In the genomic region with DNA sequence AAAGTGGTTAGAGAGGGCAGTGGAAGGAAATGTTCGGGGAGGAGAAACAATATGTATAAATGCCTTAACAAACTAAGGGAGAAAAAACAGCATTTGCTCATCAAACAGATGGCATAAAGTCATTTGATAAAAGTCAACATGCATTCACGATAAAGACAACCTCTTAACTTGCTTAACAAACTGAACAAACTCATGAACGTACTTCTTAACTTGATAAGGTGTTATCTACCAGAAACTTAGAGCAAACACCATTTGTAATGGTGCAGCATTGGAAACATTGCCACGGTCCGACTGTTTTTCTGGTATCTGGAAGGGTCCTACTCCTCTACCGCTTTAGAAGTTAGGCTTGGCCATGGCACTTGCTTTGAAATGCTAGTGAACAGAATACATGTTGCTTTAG, we compare ENCODE assay signal across 32 cellular contexts. TPM values are rescaled to one million over a fixed set of nuclear protein-coding genes. Genes with fewer than 3 reads are reported as not detected.
"Had no signal": no experiment of that assay in that cellular context is flagged by ENCODE, and none has a peak within 500 bp of the region (broad histone marks: within the 10 kb centered on the region; RNA-seq: fewer than 3 reads in every experiment).

No MANE protein-coding gene starts in this region.

- H3K4me3 ChIP-seq: adrenal gland, body of pancreas, breast epithelium, SJSA1 had no signal

- H3K9ac ChIP-seq: SK-N-SH had no signal

- H3K27me3 ChIP-seq: adrenal gland, body of pancreas, breast epithelium, SJSA1 had no signal

- H3K36me3 Mint-ChIP-seq: activated naive CD4-positive, alpha-beta T cell treated with anti-CD3 and anti-CD28 coated beads, Interleukin-2, amount 50 U/mL, for 72 hours had no signal

- H3K9me3 Mint-ChIP-seq: activated CD4-positive, alpha-beta T cell treated with anti-CD3 and anti-CD28 coated beads, Interleukin-2, amount 10 ng/mL, durations not matched to agents 7 days and 5 days; activated naive CD4-positive, alpha-beta T cell treated with anti-CD3 and anti-CD28 coated beads for 36 hours; activated naive CD4-positive, alpha-beta T cell treated with anti-CD3 and anti-CD28 coated beads, Interleukin-2, amount 50 U/mL, for 72 hours; activated T-cell treated with anti-CD3 and anti-CD28 coated beads, Interleukin-2, amount 50 U/mL, for 4 hours; activated T-helper 1 cell treated with anti-CD3 and anti-CD28 coated beads, Interleukin-12 subunit alpha, Interleukin-12 subunit beta, Interleukin-2, Interleukin-4 antibody, amounts not matched to agents 30 ng/mL and 10 ng/mL and 1 ng/mL, durations not matched to agents 14 hours and 24 hours and 36 hours; T-helper 1 cell treated with Interleukin-12 subunit alpha and Interleukin-12 subunit beta and Interleukin-4 antibody, amounts not matched to agents 30 μg/mL and 1 μg/mL, for 36 hours; T-helper 2 cell treated with Interferon-gamma antibody and Interleukin-4, amounts not matched to agents 5 μg/mL and 100 μg/mL, for 36 hours had no signal

- H3K4me3 Mint-ChIP-seq: activated CD4-positive, alpha-beta T cell treated with anti-CD3 and anti-CD28 coated beads for 36 hours; activated CD4-positive, alpha-beta T cell treated with anti-CD3 and anti-CD28 coated beads, Interleukin-2, amount 10 ng/mL, durations not matched to agents 7 days and 5 days; activated CD8-positive, alpha-beta T cell treated with anti-CD3 and anti-CD28 coated beads, Interleukin-2, amount 10 ng/mL, durations not matched to agents 7 days and 5 days; activated naive CD4-positive, alpha-beta T cell treated with anti-CD3 and anti-CD28 coated beads for 36 hours; activated T-cell treated with anti-CD3 and anti-CD28 coated beads, Interleukin-2, amount 50 U/mL, for 4 hours; activated T-helper 1 cell treated with anti-CD3 and anti-CD28 coated beads, Interleukin-12 subunit alpha, Interleukin-12 subunit beta, Interleukin-2, Interleukin-4 antibody, amounts not matched to agents 30 ng/mL and 10 ng/mL and 1 ng/mL, durations not matched to agents 14 hours and 24 hours and 36 hours; T-helper 1 cell treated with Interleukin-12 subunit alpha and Interleukin-12 subunit beta and Interleukin-4 antibody, amounts not matched to agents 30 μg/mL and 1 μg/mL, for 36 hours; T-helper 2 cell treated with Interferon-gamma antibody and Interleukin-4, amounts not matched to agents 5 μg/mL and 100 μg/mL, for 36 hours had no signal

- DNase-seq: activated CD4-positive, alpha-beta T cell treated with anti-CD3 and anti-CD28 coated beads for 36 hours; activated CD4-positive, alpha-beta T cell treated with anti-CD3 and anti-CD28 coated beads, Interleukin-2, amount 10 ng/mL, durations not matched to agents 7 days and 5 days; activated CD4-positive, alpha-beta T cell treated with anti-CD3 and anti-CD28 coated beads, Interleukin-2, amount 50 U/mL, for 48 hours; activated CD8-positive, alpha-beta memory T cell treated with anti-CD3 and anti-CD28 coated beads, Interleukin-2, amount 50 U/mL, for 4 hours; activated CD8-positive, alpha-beta T cell treated with anti-CD3 and anti-CD28 coated beads, Interleukin-2, amount 10 ng/mL, durations not matched to agents 7 days and 5 days; activated gamma-delta T cell treated with Interleukin-2 at 50 U/mL for 16 hours; activated naive CD4-positive, alpha-beta T cell treated with anti-CD3 and anti-CD28 coated beads for 36 hours; activated T-cell treated with anti-CD3 and anti-CD28 coated beads for 4 hours; activated T-cell treated with anti-CD3 and anti-CD28 coated beads, Interleukin-2, amount 50 U/mL, for 4 hours; adrenal gland; body of pancreas; caudate nucleus; cerebellar nuclear complex; NCI-H1048; NCI-H1105 treated with DMSO at 0.1 percent for 48 hours; NCI-H1436 treated with DMSO at 0.1 percent for 48 hours; NCI-H1694 treated with DMSO at 0.1 percent for 48 hours; NCI-H2029; NCI-H345; NCI-H524 treated with DMSO at 0.1 percent for 48 hours; Right ventricle myocardium superior; SK-N-SH had no signal

- H3K9me2 ChIP-seq: SK-N-SH had no signal

- H3K4me1 ChIP-seq: breast epithelium had no signal

- H3K9me3 ChIP-seq: adrenal gland, body of pancreas, breast epithelium, SJSA1, SK-N-SH had no signal

- H3K27ac ChIP-seq: adrenal gland, body of pancreas, breast epithelium, SJSA1 had no signal

- ATAC-seq: activated CD4-positive, alpha-beta T cell treated with anti-CD3 and anti-CD28 coated beads for 36 hours; activated CD4-positive, CD25-positive, alpha-beta regulatory T cell treated with anti-CD3 and anti-CD28 coated beads, Interleukin-2, amount 50 U/mL, for 24 hours; activated CD8-positive, alpha-beta T cell treated with anti-CD3 and anti-CD28 coated beads, Interleukin-2, amount 10 ng/mL, durations not matched to agents 7 days and 5 days; activated naive CD4-positive, alpha-beta T cell treated with anti-CD3 and anti-CD28 coated beads, Interleukin-2, amount 50 U/mL, for 72 hours; activated T-cell treated with anti-CD3 and anti-CD28 coated beads, Interleukin-2, amount 50 U/mL, for 4 hours; body of pancreas had no signal

- FAIRE-seq: astrocyte had no signal

- H3K27ac Mint-ChIP-seq: activated CD4-positive, alpha-beta T cell treated with anti-CD3 and anti-CD28 coated beads for 36 hours; activated CD4-positive, alpha-beta T cell treated with anti-CD3 and anti-CD28 coated beads, Interleukin-2, amount 10 ng/mL, durations not matched to agents 7 days and 5 days; activated CD8-positive, alpha-beta T cell treated with anti-CD3 and anti-CD28 coated beads, Interleukin-2, amount 10 ng/mL, durations not matched to agents 7 days and 5 days; activated naive CD4-positive, alpha-beta T cell treated with anti-CD3 and anti-CD28 coated beads for 36 hours; activated naive CD4-positive, alpha-beta T cell treated with anti-CD3 and anti-CD28 coated beads, Interleukin-2, amount 50 U/mL, for 72 hours; activated T-helper 1 cell treated with anti-CD3 and anti-CD28 coated beads, Interleukin-12 subunit alpha, Interleukin-12 subunit beta, Interleukin-2, Interleukin-4 antibody, amounts not matched to agents 30 ng/mL and 10 ng/mL and 1 ng/mL, durations not matched to agents 14 hours and 24 hours and 36 hours; T-helper 1 cell treated with Interleukin-12 subunit alpha and Interleukin-12 subunit beta and Interleukin-4 antibody, amounts not matched to agents 30 μg/mL and 1 μg/mL, for 36 hours; T-helper 2 cell treated with Interferon-gamma antibody and Interleukin-4, amounts not matched to agents 5 μg/mL and 100 μg/mL, for 36 hours had no signal

- H3K36me3 ChIP-seq: adrenal gland, breast epithelium, SJSA1 had no signal

- H3K4me2 ChIP-seq: SK-N-SH had no signal

RNA-seq across cellular contexts. Expression of a gene that starts 4.2 kb away (rescaled TPM):
- total RNA-seq: SJSA1 had no signal

RNA-seq across cellular contexts. Expression of a gene that starts 51.3 kb away (rescaled TPM):
- total RNA-seq: activated CD4-positive, alpha-beta T cell treated with anti-CD3 and anti-CD28 coated beads, Interleukin-2, amount 10 ng/mL, durations not matched to agents 7 days and 5 days; activated T-helper 1 cell treated with anti-CD3 and anti-CD28 coated beads, Interleukin-12 subunit alpha, Interleukin-12 subunit beta, Interleukin-2, Interleukin-4 antibody, amounts not matched to agents 30 ng/mL and 10 ng/mL and 1 ng/mL, durations not matched to agents 14 hours and 24 hours and 36 hours; adrenal gland; astrocyte; breast epithelium; MCF 10A; NCI-H460; Right ventricle myocardium superior; SJSA1 had no signal
